ENCODE assay signal across 10 cellular contexts in genomic region chr6:102619585-102619984, GRCh38.
DNase-seq lines count a peak whose midpoint lies in the region; ATAC-seq and TF ChIP-seq lines count a peak whose summit lies in the region.
"Had no signal": no experiment of that assay in that cellular context is flagged by ENCODE, and none has a peak within 500 bp of the region (broad histone marks: within the 10 kb centered on the region; RNA-seq: fewer than 3 reads in every experiment).

No MANE protein-coding gene starts in this region.

- H3K27ac Mint-ChIP-seq in chondrocyte (ENCODE audit: unreplicated experiment) (no peak overlapping the region), type B pancreatic cell (no peak overlapping the region)
- H3K27ac Mint-ChIP-seq in activated naive CD8-positive, alpha-beta T cell treated with anti-CD3 and anti-CD28 coated beads for 36 hours: no peak overlapping the region
- no peak overlapping the region for H3K27ac Mint-ChIP-seq in activated CD4-positive, alpha-beta T cell treated with anti-CD3 and anti-CD28 coated beads for 36 hours

- POLR2A ChIA-PET in activated CD4-positive, alpha-beta T cell treated with anti-CD3 and anti-CD28 coated beads for 36 hours (lab: Charles Lee): no interaction called here

- peak; percentile 15 for DNase-seq in SKM-1 treated with dmso at 0.1 percent for 144 hours (lab: John Stamatoyannopoulos, UW; ENCODE audit: unreplicated experiment)
- DNase-seq in SKM-1 (lab: John Stamatoyannopoulos, UW; ENCODE audit: unreplicated experiment): no peak
- peak; percentile 21 for DNase-seq in NCI-H1694 treated with DMSO at 0.1 percent for 48 hours (lab: John Stamatoyannopoulos, UW)
- no peak for DNase-seq in chondrocyte (ENCODE audit: low spot score)
- no peak for DNase-seq in type B pancreatic cell (ENCODE audit: extremely low spot score, unreplicated experiment)
- DNase-seq in activated naive CD8-positive, alpha-beta T cell treated with anti-CD3 and anti-CD28 coated beads for 36 hours: no peak
- DNase-seq in activated CD4-positive, alpha-beta T cell treated with anti-CD3 and anti-CD28 coated beads for 36 hours: no peak
- DNase-seq: activated gamma-delta T cell, mucosa of descending colon had no signal

- H3K4me3 Mint-ChIP-seq in chondrocyte (ENCODE audit: unreplicated experiment) (no peak overlapping the region), type B pancreatic cell (no peak overlapping the region)
- no peak overlapping the region for H3K4me3 Mint-ChIP-seq in activated naive CD8-positive, alpha-beta T cell treated with anti-CD3 and anti-CD28 coated beads for 36 hours
- no peak overlapping the region for H3K4me3 Mint-ChIP-seq in activated CD4-positive, alpha-beta T cell treated with anti-CD3 and anti-CD28 coated beads for 36 hours

- H3K9me3 Mint-ChIP-seq in chondrocyte (ENCODE audit: low read depth): peaks cover 6% of the 10 kb centered on the region
- H3K9me3 Mint-ChIP-seq in type B pancreatic cell: no peaks in the 10 kb centered on the region
- H3K9me3 Mint-ChIP-seq in activated naive CD8-positive, alpha-beta T cell treated with anti-CD3 and anti-CD28 coated beads for 36 hours: no peaks in the 10 kb centered on the region
- peaks cover 4% of the 10 kb centered on the region for H3K9me3 Mint-ChIP-seq in activated CD4-positive, alpha-beta T cell treated with anti-CD3 and anti-CD28 coated beads for 36 hours (ENCODE audit: low read depth)

- CTCF ChIA-PET in activated CD4-positive, alpha-beta T cell treated with anti-CD3 and anti-CD28 coated beads for 36 hours (lab: Charles Lee): no interaction called here

- no peaks in the 10 kb centered on the region for H3K36me3 Mint-ChIP-seq in chondrocyte (ENCODE audit: low read depth)
- H3K36me3 Mint-ChIP-seq in type B pancreatic cell: no peaks in the 10 kb centered on the region
- H3K36me3 Mint-ChIP-seq in activated naive CD8-positive, alpha-beta T cell treated with anti-CD3 and anti-CD28 coated beads for 36 hours: no peaks in the 10 kb centered on the region
- no peaks in the 10 kb centered on the region for H3K36me3 Mint-ChIP-seq in activated CD4-positive, alpha-beta T cell treated with anti-CD3 and anti-CD28 coated beads for 36 hours (ENCODE audit: low read depth)

- no peak for ATAC-seq in activated CD4-positive, alpha-beta T cell treated with anti-CD3 and anti-CD28 coated beads for 36 hours
- ATAC-seq in GM18519 (IDR thresholded peaks at IDR 0.05; ENCODE audit: low FRiP score, unreplicated experiment): no peak
- ATAC-seq: mucosa of descending colon had no signal

- TF ChIP-seq CTCF in chondrocyte (IDR thresholded peaks at IDR 0.05): peak; percentile 87
- peak; percentile 74 for TF ChIP-seq CTCF in type B pancreatic cell (conservative IDR thresholded peaks at IDR 0.05)

- H3K27me3 Mint-ChIP-seq in chondrocyte (ENCODE audit: low read depth) (no peaks in the 10 kb centered on the region), type B pancreatic cell (no peaks in the 10 kb centered on the region)
- no peaks in the 10 kb centered on the region for H3K27me3 Mint-ChIP-seq in activated naive CD8-positive, alpha-beta T cell treated with anti-CD3 and anti-CD28 coated beads for 36 hours
- no peaks in the 10 kb centered on the region for H3K27me3 Mint-ChIP-seq in activated CD4-positive, alpha-beta T cell treated with anti-CD3 and anti-CD28 coated beads for 36 hours

- no peaks in the 10 kb centered on the region for H3K4me1 Mint-ChIP-seq in chondrocyte (ENCODE audit: low read depth)
- no peaks in the 10 kb centered on the region for H3K4me1 Mint-ChIP-seq in type B pancreatic cell (ENCODE audit: unreplicated experiment)
- no peaks in the 10 kb centered on the region for H3K4me1 Mint-ChIP-seq in activated naive CD8-positive, alpha-beta T cell treated with anti-CD3 and anti-CD28 coated beads for 36 hours
- H3K4me1 Mint-ChIP-seq in activated CD4-positive, alpha-beta T cell treated with anti-CD3 and anti-CD28 coated beads for 36 hours: no peaks in the 10 kb centered on the region

- intact Hi-C loops in activated CD4-positive, alpha-beta T cell treated with anti-CD3 and anti-CD28 coated beads for 36 hours (cut with DNase I, micrococcal nuclease): no loop called here

Comparison
In these comparisons a context has a peak if more than half of its experiments do, and no peak if none do; other contexts are left out.
1. DNase-seq: peak in SKM-1 treated with dmso at 0.1 percent for 144 hours (single experiment) and NCI-H1694 treated with DMSO at 0.1 percent for 48 hours (single experiment); none in SKM-1 (single experiment), chondrocyte (single experiment), type B pancreatic cell (single experiment), activated naive CD8-positive, alpha-beta T cell treated with anti-CD3 and anti-CD28 coated beads for 36 hours (single experiment) and activated CD4-positive, alpha-beta T cell treated with anti-CD3 and anti-CD28 coated beads for 36 hours (single experiment).